Comparison of ENCODE assay signal across 10 cellular contexts in the genomic region with DNA sequence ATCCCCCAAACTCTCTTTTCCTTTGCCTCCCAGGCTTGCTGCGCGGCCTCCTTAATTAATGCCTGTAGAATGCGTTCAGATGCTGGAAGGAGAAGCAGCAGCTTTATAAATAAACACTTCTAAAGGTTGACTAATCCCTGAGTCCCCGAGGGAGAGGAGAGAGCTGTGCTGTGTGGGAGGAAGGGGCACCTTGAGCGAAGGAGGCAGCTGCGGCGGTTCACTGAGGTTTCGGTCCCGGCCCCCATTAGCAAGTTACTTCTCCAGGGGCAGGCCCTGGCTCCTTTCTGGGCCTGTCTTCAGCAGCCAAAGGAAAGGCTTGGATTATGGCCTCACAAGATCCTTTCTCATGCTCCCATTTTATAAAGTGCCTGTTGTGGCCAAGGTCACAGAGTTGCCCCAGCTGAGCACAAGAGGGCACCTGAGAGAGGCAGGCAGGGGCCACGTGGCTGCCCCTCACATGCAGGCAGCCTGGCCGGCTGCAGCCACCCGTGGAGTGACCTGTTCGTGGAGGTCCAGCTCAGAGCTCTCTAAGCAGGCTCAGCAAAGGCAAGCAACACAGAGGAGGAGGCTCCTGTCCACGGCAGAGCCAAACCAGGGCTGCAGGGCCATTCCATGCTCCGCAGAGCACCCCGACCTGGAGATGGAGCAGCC. TPM values are rescaled to one million over a fixed set of nuclear protein-coding genes. Genes with fewer than 3 reads are reported as not detected.
DNase-seq lines count a peak whose midpoint lies in the region; ATAC-seq and TF ChIP-seq lines count a peak whose summit lies in the region.
"Had no signal": no experiment of that assay in that cellular context is flagged by ENCODE, and none has a peak within 500 bp of the region (broad histone marks: within the 10 kb centered on the region; RNA-seq: fewer than 3 reads in every experiment).

No MANE protein-coding gene starts in this region.

- no peaks in the 10 kb centered on the region for H3K4me1 ChIP-seq in upper lobe of right lung

- TF ChIP-seq CTCF in upper lobe of right lung (IDR thresholded peaks at IDR 0.05): no peak

- no peak overlapping the region for H3K4me3 ChIP-seq in upper lobe of right lung

- no peaks in the 10 kb centered on the region for H3K27me3 ChIP-seq in upper lobe of right lung

- ATAC-seq in upper lobe of right lung (no peak), GM21717 (IDR thresholded peaks at IDR 0.05; ENCODE audit: unreplicated experiment) (no peak)

- no peaks in the 10 kb centered on the region for H3K9me3 ChIP-seq in upper lobe of right lung

- H3K27ac ChIP-seq in upper lobe of right lung: no peak overlapping the region

- DNase-seq in activated CD8-positive, alpha-beta memory T cell treated with anti-CD3 and anti-CD28 coated beads for 24 hours: peak; percentile 44
- DNase-seq in activated CD8-positive, alpha-beta memory T cell treated with anti-CD3 and anti-CD28 coated beads, Interleukin-2, amount 50 U/mL, for 4 hours: no peak
- DNase-seq in NCI-H524 (lab: John Stamatoyannopoulos, UW): peak; percentile 38 to 70
- DNase-seq in kidney glomerular epithelial cell (lab: John Stamatoyannopoulos, UW): peak; percentile 13
- DNase-seq in upper lobe of right lung: peak; percentile 44
- no peak for DNase-seq in superior temporal gyrus (ENCODE audit: extremely low spot score)
- no peak for DNase-seq in NCI-H526 treated with DMSO at 0.1 percent for 48 hours (lab: John Stamatoyannopoulos, UW)
- DNase-seq: activated naive CD4-positive, alpha-beta T cell treated with Interleukin-2 at 50 U/mL for 16 hours had no signal

- intact Hi-C loops in upper lobe of right lung (cut with DNase I): loop anchor here (10.0 kb wide), 1 partner anchor 299 kb away; no protein-coding TSS in a partner anchor

- peaks cover 9% of the 10 kb centered on the region for H3K36me3 ChIP-seq in upper lobe of right lung

RNA-seq across cellular contexts. Expression of gene CACNA2D4, which starts 15.0 kb away (rescaled TPM):
- 5.5 TPM for total RNA-seq in upper lobe of right lung
- total RNA-seq: SK-MEL-5 had no signal

Comparison
In these comparisons a context has a peak if more than half of its experiments do, and no peak if none do; other contexts are left out.
1. DNase-seq: peak in activated CD8-positive, alpha-beta memory T cell treated with anti-CD3 and anti-CD28 coated beads for 24 hours (single experiment), NCI-H524 (2 of 2), kidney glomerular epithelial cell (single experiment) and upper lobe of right lung (single experiment); none in activated CD8-positive, alpha-beta memory T cell treated with anti-CD3 and anti-CD28 coated beads, Interleukin-2, amount 50 U/mL, for 4 hours (single experiment), superior temporal gyrus (single experiment) and NCI-H526 treated with DMSO at 0.1 percent for 48 hours (single experiment).